ENCODE assay signal across 1 cellular context in genomic region chr6:16683524-16684194, GRCh38.
TF ChIP-seq lines count a peak whose summit lies in the region.

No MANE protein-coding gene starts in this region.

TF ChIP-seq in A549, 52 proteins besides CTCF, POLR2A, EP300 and RAD21 (continued from another document):
- TF ChIP-seq, protein P1, sequence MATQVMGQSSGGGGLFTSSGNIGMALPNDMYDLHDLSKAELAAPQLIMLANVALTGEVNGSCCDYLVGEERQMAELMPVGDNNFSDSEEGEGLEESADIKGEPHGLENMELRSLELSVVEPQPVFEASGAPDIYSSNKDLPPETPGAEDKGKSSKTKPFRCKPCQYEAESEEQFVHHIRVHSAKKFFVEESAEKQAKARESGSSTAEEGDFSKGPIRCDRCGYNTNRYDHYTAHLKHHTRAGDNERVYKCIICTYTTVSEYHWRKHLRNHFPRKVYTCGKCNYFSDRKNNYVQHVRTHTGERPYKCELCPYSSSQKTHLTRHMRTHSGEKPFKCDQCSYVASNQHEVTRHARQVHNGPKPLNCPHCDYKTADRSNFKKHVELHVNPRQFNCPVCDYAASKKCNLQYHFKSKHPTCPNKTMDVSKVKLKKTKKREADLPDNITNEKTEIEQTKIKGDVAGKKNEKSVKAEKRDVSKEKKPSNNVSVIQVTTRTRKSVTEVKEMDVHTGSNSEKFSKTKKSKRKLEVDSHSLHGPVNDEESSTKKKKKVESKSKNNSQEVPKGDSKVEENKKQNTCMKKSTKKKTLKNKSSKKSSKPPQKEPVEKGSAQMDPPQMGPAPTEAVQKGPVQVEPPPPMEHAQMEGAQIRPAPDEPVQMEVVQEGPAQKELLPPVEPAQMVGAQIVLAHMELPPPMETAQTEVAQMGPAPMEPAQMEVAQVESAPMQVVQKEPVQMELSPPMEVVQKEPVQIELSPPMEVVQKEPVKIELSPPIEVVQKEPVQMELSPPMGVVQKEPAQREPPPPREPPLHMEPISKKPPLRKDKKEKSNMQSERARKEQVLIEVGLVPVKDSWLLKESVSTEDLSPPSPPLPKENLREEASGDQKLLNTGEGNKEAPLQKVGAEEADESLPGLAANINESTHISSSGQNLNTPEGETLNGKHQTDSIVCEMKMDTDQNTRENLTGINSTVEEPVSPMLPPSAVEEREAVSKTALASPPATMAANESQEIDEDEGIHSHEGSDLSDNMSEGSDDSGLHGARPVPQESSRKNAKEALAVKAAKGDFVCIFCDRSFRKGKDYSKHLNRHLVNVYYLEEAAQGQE (IDR thresholded peaks at IDR 0.05): no peak
